In genomic region chr9:129640086-129640870, GRCh38 we compare ENCODE assay signal across 8 cellular contexts. TPM values are rescaled to one million over a fixed set of nuclear protein-coding genes. Genes with fewer than 3 reads are reported as not detected.
A peak's percentile ranks its signal among the peaks of the same experiment; 100 is the strongest.
DNase-seq lines count a peak whose midpoint lies in the region; ATAC-seq and TF ChIP-seq lines count a peak whose summit lies in the region.

No MANE protein-coding gene starts in this region.

- peak overlapping the region; percentile 83 for H3K4me3 Mint-ChIP-seq in GM23338

- H3K27me3 ChIP-seq in GM23338 (ENCODE audit: insufficient read depth) (no peaks in the 10 kb centered on the region), neuron (ENCODE audit: insufficient read depth, low read length) (no peaks in the 10 kb centered on the region)

- H3K4me3 ChIP-seq in GM23338 (peak overlapping the region; percentile 94), neuron (ENCODE audit: low read length) (peak overlapping the region; percentile 66)

- H3K9me3 ChIP-seq in neuron (ENCODE audit: low read length) = no peaks in the 10 kb centered on the region

- DNase-seq in GM23338 (ENCODE audit: low spot score) = no peak
- DNase-seq in NCI-H345 treated with DMSO at 0.1 percent for 48 hours (lab: John Stamatoyannopoulos, UW; ENCODE audit: unreplicated experiment) = peak; percentile 38
- DNase-seq in GM19238 (ENCODE audit: insufficient read length, low spot score) = no peak
- DNase-seq in posterior vena cava (ENCODE audit: low spot score) = no peak

- no peak overlapping the region for H3K27ac Mint-ChIP-seq in GM23338

- ATAC-seq in GM23338 (no peak), HG02840 (IDR thresholded peaks at IDR 0.05; ENCODE audit: low FRiP score, unreplicated experiment) (no peak), HG02938 (IDR thresholded peaks at IDR 0.05; ENCODE audit: unreplicated experiment) (no peak)

- H2AFZ ChIP-seq in GM23338 (no peak overlapping the region), neuron (ENCODE audit: low read depth, low read length) (no peak overlapping the region)

- peak overlapping the region; percentile 91 for H3K4me2 ChIP-seq in GM23338

- H3K36me3 Mint-ChIP-seq in GM23338 (ENCODE audit: low read depth) = peaks cover 20% of the 10 kb centered on the region

- H3K27ac ChIP-seq in GM23338 (ENCODE audit: low read depth) = no peak overlapping the region
- peak overlapping the region; percentile 47 for H3K27ac ChIP-seq in cingulate gyrus (ENCODE audit: low read depth, low read length)

- no peaks in the 10 kb centered on the region for H3K9me2 ChIP-seq in GM23338 (ENCODE audit: insufficient read depth)

- H3K4me1 Mint-ChIP-seq in GM23338 = peaks cover 9% of the 10 kb centered on the region

- H3K36me3 ChIP-seq in GM23338 (ENCODE audit: insufficient read depth) (no peaks in the 10 kb centered on the region), neuron (ENCODE audit: insufficient read depth, low read length) (peaks cover 33% of the 10 kb centered on the region)

- H4K20me1 ChIP-seq in GM23338 (replicated peaks; ENCODE audit: insufficient read depth) = peaks cover 21% of the 10 kb centered on the region

- peaks cover 14% of the 10 kb centered on the region for H3K27me3 Mint-ChIP-seq in GM23338 (ENCODE audit: insufficient read depth, low read depth, poor library complexity)

- no peaks in the 10 kb centered on the region for H3K4me1 ChIP-seq in GM23338 (ENCODE audit: insufficient read depth)
- peaks cover 12% of the 10 kb centered on the region for H3K4me1 ChIP-seq in neuron (ENCODE audit: insufficient read depth, low read length)

- no peak for TF ChIP-seq CTCF in GM23338 (conservative IDR thresholded peaks at IDR 0.05; ENCODE audit: low read depth in 2 of 2)

- peaks cover 10% of the 10 kb centered on the region for H3K79me2 ChIP-seq in GM23338 (replicated peaks; ENCODE audit: insufficient read depth)

- no peaks in the 10 kb centered on the region for H3F3A ChIP-seq in GM23338 (replicated peaks; ENCODE audit: low read depth)

- intact Hi-C loops in posterior vena cava (cut with DNase I) = loop anchor here (5.0 kb wide), 2 partner anchors 142 to 147 kb away; no protein-coding TSS in a partner anchor

- no peaks in the 10 kb centered on the region; the same call in 2 of the 3 replicates for H3K9me3 Mint-ChIP-seq in GM23338

TF ChIP-seq in GM23338, 12 proteins besides CTCF, POLR2A, EP300 and RAD21 (continues in another document):
- TF ChIP-seq CREB1 (CRISPR knock-in tag; IDR thresholded peaks at IDR 0.05; ENCODE audit: low read depth) = no peak
- TF ChIP-seq REST (IDR thresholded peaks at IDR 0.05; ENCODE audit: unreplicated experiment) = no peak
- TF ChIP-seq EZH2phosphoT487 (IDR thresholded peaks at IDR 0.05; ENCODE audit: unreplicated experiment) = no peak
- no peak for TF ChIP-seq NANOG (IDR thresholded peaks at IDR 0.05; ENCODE audit: borderline replicate concordance)
- TF ChIP-seq ZNF331 (CRISPR knock-in tag; IDR thresholded peaks at IDR 0.05; ENCODE audit: low read depth) = no peak
- TF ChIP-seq ZNF462 (CRISPR knock-in tag; IDR thresholded peaks at IDR 0.05) = no peak
- no peak for TF ChIP-seq STAT1 (IDR thresholded peaks at IDR 0.05; ENCODE audit: unreplicated experiment)
- no peak for TF ChIP-seq JUNB (IDR thresholded peaks at IDR 0.05; ENCODE audit: unreplicated experiment)
- TF ChIP-seq EZH2 (IDR thresholded peaks at IDR 0.05; ENCODE audit: low read depth, unreplicated experiment) = no peak
- TF ChIP-seq POLR2AphosphoS5 (IDR thresholded peaks at IDR 0.05; ENCODE audit: low read depth) = no peak

RNA-seq across cellular contexts. Expression of gene ASB6, which starts 1.7 kb away (rescaled TPM):
- 15.6 and 19.8 TPM in 2 replicates for total RNA-seq in GM23338 (2014; rRNA removed; shearing (Covaris generic))
- 8.8 and 9.7 TPM in 2 replicates for polyA plus RNA-seq in GM23338 (2016; fragmentation: Nextera tagmentation; extraction: Ambion mirVana)
- 10 to 100 TPM; 14.1 to 16.9 TPM for total RNA-seq in posterior vena cava

RNA-seq across cellular contexts. Expression of gene NTMT1, which starts 14.3 kb away (rescaled TPM):
- total RNA-seq in GM23338 (2014; rRNA removed; shearing (Covaris generic)) = 44.2 and 59.4 TPM in 2 replicates
- 97.4 and 108 TPM in 2 replicates for polyA plus RNA-seq in GM23338 (2016; fragmentation: Nextera tagmentation; extraction: Ambion mirVana)
- 10 to 100 TPM; 22.7 to 25.6 TPM for total RNA-seq in posterior vena cava

RNA-seq across cellular contexts. Expression of gene C9orf50, which starts 19.4 kb away (rescaled TPM):
- not detected in 2 replicates for total RNA-seq in GM23338 (2014; rRNA removed; shearing (Covaris generic))
- polyA plus RNA-seq in GM23338 (2016; fragmentation: Nextera tagmentation; extraction: Ambion mirVana) = not detected in 2 replicates
- not detected for total RNA-seq in posterior vena cava

RNA-seq across cellular contexts. Expression of gene PRRX2, which starts 25.2 kb away (rescaled TPM):
- total RNA-seq in GM23338 (2014; rRNA removed; shearing (Covaris generic)) = 4.5 and 8.3 TPM in 2 replicates
- 5.6 and 5.8 TPM in 2 replicates for polyA plus RNA-seq in GM23338 (2016; fragmentation: Nextera tagmentation; extraction: Ambion mirVana)
- total RNA-seq in posterior vena cava = 10 to 100 TPM; 20.8 to 22.9 TPM
